ENCODE assay signal across 8 cellular contexts in genomic region chr11:57491371-57492061, GRCh38. TPM values are rescaled to one million over a fixed set of nuclear protein-coding genes. Genes with fewer than 3 reads are reported as not detected.
DNase-seq lines count a peak whose midpoint lies in the region; ATAC-seq and TF ChIP-seq lines count a peak whose summit lies in the region.

No MANE protein-coding gene starts in this region.

- no peaks in the 10 kb centered on the region for H3K27me3 ChIP-seq in BJ (ENCODE audit: control insufficient read depth, insufficient read depth, low read length)

- DNase-seq in BJ (ENCODE audit: low read depth) (no peak), HCEC 1CT (peak; percentile 31), cerebellar cortex (ENCODE audit: low spot score) (peak; percentile 39), Ammon's horn (ENCODE audit: low spot score) (no peak)
- peak; percentile 41 for DNase-seq in T-helper 2 cell treated with Interferon-gamma antibody and Interleukin-4, amounts not matched to agents 5 μg/mL and 100 μg/mL, for 36 hours (ENCODE audit: low spot score)
- DNase-seq in naive thymus-derived CD8-positive, alpha-beta T cell, result peak in 7 of 10 donors; percentile 31 to 68 (median 41)

- CTCF ChIA-PET in BJ (lab: Yijun Ruan, JAX), result interaction anchor here (0.7 to 15.7 kb wide), 11 partner anchors 10 to 143 kb away, joined by 3 to 182 read pairs (median 8); partner anchors contain the start of genes SLC43A1 and TIMM10

- H3K4me1 Mint-ChIP-seq in T-helper 2 cell treated with Interferon-gamma antibody and Interleukin-4, amounts not matched to agents 5 μg/mL and 100 μg/mL, for 36 hours (ENCODE audit: low read depth), result peaks cover 9% of the 10 kb centered on the region
- peaks cover 0 to 5% (median 0%) of the 10 kb centered on the region in 4 donors for H3K4me1 Mint-ChIP-seq in naive thymus-derived CD8-positive, alpha-beta T cell

- TF ChIP-seq CTCF in BJ (IDR thresholded peaks at IDR 0.05; ENCODE audit: insufficient read depth, low read depth, low read length), result peak; percentile 75

- no peak overlapping the region for H3K4me3 Mint-ChIP-seq in T-helper 2 cell treated with Interferon-gamma antibody and Interleukin-4, amounts not matched to agents 5 μg/mL and 100 μg/mL, for 36 hours
- no peak overlapping the region for H3K4me3 Mint-ChIP-seq in naive thymus-derived CD8-positive, alpha-beta T cell

- peaks cover 14% of the 10 kb centered on the region for H3K36me3 ChIP-seq in BJ (ENCODE audit: control insufficient read depth, insufficient read depth, low read length)

- no peak overlapping the region for H3K27ac Mint-ChIP-seq in T-helper 2 cell treated with Interferon-gamma antibody and Interleukin-4, amounts not matched to agents 5 μg/mL and 100 μg/mL, for 36 hours
- no peak overlapping the region for H3K27ac Mint-ChIP-seq in naive thymus-derived CD8-positive, alpha-beta T cell

- peaks cover 16% of the 10 kb centered on the region for H3K36me3 Mint-ChIP-seq in T-helper 2 cell treated with Interferon-gamma antibody and Interleukin-4, amounts not matched to agents 5 μg/mL and 100 μg/mL, for 36 hours (ENCODE audit: low read depth)
- peaks cover 18 to 52% (median 37%) of the 10 kb centered on the region in 3 donors for H3K36me3 Mint-ChIP-seq in naive thymus-derived CD8-positive, alpha-beta T cell

- H3K27me3 Mint-ChIP-seq in T-helper 2 cell treated with Interferon-gamma antibody and Interleukin-4, amounts not matched to agents 5 μg/mL and 100 μg/mL, for 36 hours (ENCODE audit: low read depth), result no peaks in the 10 kb centered on the region
- peaks cover 4 to 23% (median 17%) of the 10 kb centered on the region in 5 donors for H3K27me3 Mint-ChIP-seq in naive thymus-derived CD8-positive, alpha-beta T cell

- ATAC-seq in naive thymus-derived CD8-positive, alpha-beta T cell, result peak; percentile 40 to 59
- ATAC-seq in HG03045 (IDR thresholded peaks at IDR 0.05; ENCODE audit: unreplicated experiment) (no peak), HG03025 (IDR thresholded peaks at IDR 0.05; ENCODE audit: low FRiP score, unreplicated experiment) (no peak)

- no peak overlapping the region for H3K4me3 ChIP-seq in BJ (ENCODE audit: low read depth, low read length)

- H3K9me3 Mint-ChIP-seq in T-helper 2 cell treated with Interferon-gamma antibody and Interleukin-4, amounts not matched to agents 5 μg/mL and 100 μg/mL, for 36 hours, result no peaks in the 10 kb centered on the region
- H3K9me3 Mint-ChIP-seq in naive thymus-derived CD8-positive, alpha-beta T cell, result no peaks in the 10 kb centered on the region

- POLR2A ChIA-PET in BJ (lab: Charles Lee), result no interaction called here
- POLR2A ChIA-PET in naive thymus-derived CD8-positive, alpha-beta T cell (lab: Charles Lee), result interaction anchor here (0.6 to 1.0 kb wide), 2 partner anchors 32 to 39 kb away, joined by 3 to 5 read pairs; partner anchors contain the start of gene TIMM10

RNA-seq across cellular contexts. Expression of gene SLC43A1, which starts 24.0 kb away (rescaled TPM):
- polyA plus RNA-seq in BJ (2011; rRNA removed), result 11.8 and 23.4 TPM in 2 replicates
- 13.3 and 17.9 TPM in 2 replicates for polyA minus RNA-seq in BJ (2011; rRNA and poly(A)+ RNA removed)
- total RNA-seq in naive thymus-derived CD8-positive, alpha-beta T cell, result 10 to 100 TPM; 27.2 to 27.8 TPM
- 10 to 100 TPM; 15.3 to 23.2 (median 21.4) TPM for polyA plus RNA-seq in naive thymus-derived CD8-positive, alpha-beta T cell

RNA-seq across cellular contexts. Expression of gene RTN4RL2, which starts 31.2 kb away (rescaled TPM):
- polyA plus RNA-seq in BJ (2011; rRNA removed), result 0.10 and 0.43 TPM in 2 replicates
- polyA minus RNA-seq in BJ (2011; rRNA and poly(A)+ RNA removed), result not detected in 2 replicates
- total RNA-seq in naive thymus-derived CD8-positive, alpha-beta T cell, result not detected
- polyA plus RNA-seq in naive thymus-derived CD8-positive, alpha-beta T cell, result under 1 TPM in 2 of 3 donors, not detected in 1; 0.09 to 0.21 TPM

RNA-seq across cellular contexts. Expression of gene TIMM10, which starts 39.0 kb away (rescaled TPM):
- 90.5 and 91.7 TPM in 2 replicates for polyA plus RNA-seq in BJ (2011; rRNA removed)
- 11.3 and 24.7 TPM in 2 replicates for polyA minus RNA-seq in BJ (2011; rRNA and poly(A)+ RNA removed)
- 10 to 100 TPM; 26.6 to 30.2 TPM for total RNA-seq in naive thymus-derived CD8-positive, alpha-beta T cell
- 10 to 100 TPM; 66.1 to 86.5 (median 70.5) TPM for polyA plus RNA-seq in naive thymus-derived CD8-positive, alpha-beta T cell

RNA-seq across cellular contexts. Expression of gene SMTNL1, which starts 45.9 kb away (rescaled TPM):
- not detected in 2 replicates for polyA plus RNA-seq in BJ (2011; rRNA removed)
- polyA minus RNA-seq in BJ (2011; rRNA and poly(A)+ RNA removed), result not detected in 2 replicates
- total RNA-seq in naive thymus-derived CD8-positive, alpha-beta T cell, result not detected
- polyA plus RNA-seq in naive thymus-derived CD8-positive, alpha-beta T cell, result under 1 TPM in 2 of 3 donors, not detected in 1; 0.12 to 0.37 TPM

Comparison
In these comparisons a context has a peak if more than half of its experiments do, and no peak if none do; other contexts are left out.
1. DNase-seq: peak in HCEC 1CT (single experiment), T-helper 2 cell treated with Interferon-gamma antibody and Interleukin-4, amounts not matched to agents 5 μg/mL and 100 μg/mL, for 36 hours (single experiment), cerebellar cortex (single experiment) and naive thymus-derived CD8-positive, alpha-beta T cell (7 of 10); none in BJ (single experiment) and Ammon's horn (single experiment).
2. ATAC-seq: peak in naive thymus-derived CD8-positive, alpha-beta T cell (2 of 2); none in HG03045 (single experiment) and HG03025 (single experiment).